8 cellular contexts compared by ENCODE assay signal in genomic region chr19:54115071-54116063, GRCh38. TPM values are rescaled to one million over a fixed set of nuclear protein-coding genes. Genes with fewer than 3 reads are reported as not detected.
DNase-seq lines count a peak whose midpoint lies in the region; ATAC-seq lines count a peak whose summit lies in the region.

PRPF31 (plus strand) TSS chr19:54115754; CDS start chr19:54118279, 2,525 bp downstream.
TFPT (minus strand) TSS chr19:54115657; CDS start chr19:54115269, 388 bp downstream.

- H3K36me3 ChIP-seq in BLaER1, result peaks cover 61% of the 10 kb centered on the region

- H3K9me3 ChIP-seq in BLaER1, result no peaks in the 10 kb centered on the region

- peak within 1 kb of the TSS; percentile 91 for H3K27ac ChIP-seq in BLaER1

- H3K4me3 ChIP-seq in BLaER1, result peak within 1 kb of the TSS; percentile 94

- H3K27me3 ChIP-seq in BLaER1, result no peaks in the 10 kb centered on the region

- peak within 1 kb of the TSS; percentile 94 for H3K4me2 ChIP-seq in BLaER1

- CTCF ChIA-PET in activated CD4-positive, alpha-beta T cell treated with anti-CD3 and anti-CD28 coated beads, Interleukin-2, amount 10 ng/mL, durations not matched to agents 7 days and 5 days (lab: Charles Lee), result interaction anchor here (0.7 to 2.0 kb wide), 5 partner anchors 12 to 240 kb away, joined by 3 to 10 read pairs (median 4); partner anchors contain the start of gene CNOT3

- peaks cover 30% of the 10 kb centered on the region for H4K20me1 ChIP-seq in BLaER1

- peak; percentile 99 for DNase-seq in NCI-H69 (lab: John Stamatoyannopoulos, UW)
- peak; percentile 98 for DNase-seq in activated CD4-positive, alpha-beta T cell treated with anti-CD3 and anti-CD28 coated beads, Interleukin-2, amount 10 ng/mL, durations not matched to agents 7 days and 5 days
- DNase-seq in dedifferentiated amniotic fluid mesenchymal stem cell (ENCODE audit: extremely low spot score), result peak; percentile 99
- DNase-seq in left kidney (ENCODE audit: low read depth, low spot score), result peak; percentile 99
- peak; percentile 95 to 97 for DNase-seq in stimulated activated CD4-positive, alpha-beta T cell treated with anti-CD3 and anti-CD28 coated beads, Interleukin-2, amount 100 ng/mL, for 24 hours

- H3K27ac Mint-ChIP-seq in activated CD4-positive, alpha-beta T cell treated with anti-CD3 and anti-CD28 coated beads, Interleukin-2, amount 10 ng/mL, durations not matched to agents 7 days and 5 days, result peak within 1 kb of the TSS; percentile 91

- peaks cover 33% of the 10 kb centered on the region for H3K36me3 Mint-ChIP-seq in activated CD4-positive, alpha-beta T cell treated with anti-CD3 and anti-CD28 coated beads, Interleukin-2, amount 10 ng/mL, durations not matched to agents 7 days and 5 days (ENCODE audit: low read depth)

- peak within 1 kb of the TSS; percentile 87 for H3K4me3 Mint-ChIP-seq in activated CD4-positive, alpha-beta T cell treated with anti-CD3 and anti-CD28 coated beads, Interleukin-2, amount 10 ng/mL, durations not matched to agents 7 days and 5 days

- peaks cover 35% of the 10 kb centered on the region for H3K4me1 Mint-ChIP-seq in activated CD4-positive, alpha-beta T cell treated with anti-CD3 and anti-CD28 coated beads, Interleukin-2, amount 10 ng/mL, durations not matched to agents 7 days and 5 days

- peaks cover 24% of the 10 kb centered on the region for H3K4me1 ChIP-seq in BLaER1

- POLR2A ChIA-PET in activated CD4-positive, alpha-beta T cell treated with anti-CD3 and anti-CD28 coated beads, Interleukin-2, amount 10 ng/mL, durations not matched to agents 7 days and 5 days (lab: Charles Lee), result interaction anchor here (0.5 to 2.2 kb wide), 3 partner anchors 8 to 318 kb away, joined by 3 to 13 read pairs (median 6); partner anchors contain the start of gene CNOT3

- no peaks in the 10 kb centered on the region for H3K27me3 Mint-ChIP-seq in activated CD4-positive, alpha-beta T cell treated with anti-CD3 and anti-CD28 coated beads, Interleukin-2, amount 10 ng/mL, durations not matched to agents 7 days and 5 days

- H3K9ac ChIP-seq in BLaER1, result peak within 1 kb of the TSS; percentile 90

- H3K9me3 Mint-ChIP-seq in activated CD4-positive, alpha-beta T cell treated with anti-CD3 and anti-CD28 coated beads, Interleukin-2, amount 10 ng/mL, durations not matched to agents 7 days and 5 days, result no peaks in the 10 kb centered on the region

- ATAC-seq in GM19328 (IDR thresholded peaks at IDR 0.05; ENCODE audit: unreplicated experiment), result peak; percentile 76
- ATAC-seq in HG03520 (IDR thresholded peaks at IDR 0.05; ENCODE audit: unreplicated experiment), result peak; percentile 72

RNA-seq across cellular contexts. Expression of gene PRPF31, which starts in this region (rescaled TPM):
- 10 to 100 TPM; 74.1 to 83.8 TPM for total RNA-seq in activated CD4-positive, alpha-beta T cell treated with anti-CD3 and anti-CD28 coated beads, Interleukin-2, amount 10 ng/mL, durations not matched to agents 7 days and 5 days

RNA-seq across cellular contexts. Expression of gene TFPT, which starts in this region (rescaled TPM):
- total RNA-seq in activated CD4-positive, alpha-beta T cell treated with anti-CD3 and anti-CD28 coated beads, Interleukin-2, amount 10 ng/mL, durations not matched to agents 7 days and 5 days, result 10 to 100 TPM; 39.5 to 42.4 TPM

Comparison
In these comparisons a context has a peak if more than half of its experiments do, and no peak if none do; other contexts are left out.
1. Peak in every context shown above with its lines: DNase-seq, ATAC-seq, H3K4me3 ChIP-seq and H3K27ac ChIP-seq.